7 cellular contexts compared by ENCODE assay signal in genomic region chr10:30433286-30433778, GRCh38. TPM values are rescaled to one million over a fixed set of nuclear protein-coding genes. Genes with fewer than 3 reads are reported as not detected.
DNase-seq lines count a peak whose midpoint lies in the region; ATAC-seq, FAIRE-seq and TF ChIP-seq lines count a peak whose summit lies in the region.

No MANE protein-coding gene starts in this region.

- CTCF ChIA-PET in activated naive CD4-positive, alpha-beta T cell treated with anti-CD3 and anti-CD28 coated beads, Interleukin-2, amount 10 ng/mL, durations not matched to agents 7 days and 5 days (lab: Charles Lee), result interaction anchor here (1.0 kb wide), 1 partner anchor 74 kb away, joined by 3 read pairs; no protein-coding TSS in a partner anchor

- H3K27me3 ChIP-seq in ovary, result no peaks in the 10 kb centered on the region

- peaks cover 17% of the 10 kb centered on the region for H3K36me3 Mint-ChIP-seq in activated naive CD4-positive, alpha-beta T cell treated with anti-CD3 and anti-CD28 coated beads, Interleukin-2, amount 10 ng/mL, durations not matched to agents 7 days and 5 days
- no peaks in the 10 kb centered on the region for H3K36me3 Mint-ChIP-seq in glutamatergic neuron (ENCODE audit: unreplicated experiment)

- peak overlapping the region; percentile 97 to 98 for H3K27ac ChIP-seq in ovary

- H3K27ac Mint-ChIP-seq in activated naive CD4-positive, alpha-beta T cell treated with anti-CD3 and anti-CD28 coated beads, Interleukin-2, amount 10 ng/mL, durations not matched to agents 7 days and 5 days, result peak overlapping the region; percentile 80
- peak overlapping the region; percentile 87 for H3K27ac Mint-ChIP-seq in glutamatergic neuron (ENCODE audit: unreplicated experiment)

- H3K4me1 Mint-ChIP-seq in activated naive CD4-positive, alpha-beta T cell treated with anti-CD3 and anti-CD28 coated beads, Interleukin-2, amount 10 ng/mL, durations not matched to agents 7 days and 5 days, result peaks cover 66% of the 10 kb centered on the region
- peaks cover 33% of the 10 kb centered on the region for H3K4me1 Mint-ChIP-seq in glutamatergic neuron (ENCODE audit: low read depth, unreplicated experiment)

- intact Hi-C loops in ovary (cut with DNase I), result no loop called here

- peaks cover 5% of the 10 kb centered on the region for H3K27me3 Mint-ChIP-seq in activated naive CD4-positive, alpha-beta T cell treated with anti-CD3 and anti-CD28 coated beads, Interleukin-2, amount 10 ng/mL, durations not matched to agents 7 days and 5 days
- peaks cover 12% of the 10 kb centered on the region for H3K27me3 Mint-ChIP-seq in glutamatergic neuron (ENCODE audit: unreplicated experiment)

- FAIRE-seq in GM12892 (lab: Jason Lieb, UNC), result peak; percentile 67

- 1% methylated on average over 23 to 38 of the region's 38 CpGs for WGBS in ovary, 3 donors

- peaks cover 6% of the 10 kb centered on the region for H3K4me1 ChIP-seq in ovary (ENCODE audit: insufficient read depth)

- peak; percentile 8 for ATAC-seq in HG02623 (IDR thresholded peaks at IDR 0.05; ENCODE audit: unreplicated experiment)

- no peaks in the 10 kb centered on the region for H3K36me3 ChIP-seq in ovary

- H3K4me3 ChIP-seq in ovary, result peak overlapping the region; percentile 94

- H3K9me3 Mint-ChIP-seq in activated naive CD4-positive, alpha-beta T cell treated with anti-CD3 and anti-CD28 coated beads, Interleukin-2, amount 10 ng/mL, durations not matched to agents 7 days and 5 days, result no peaks in the 10 kb centered on the region
- peaks cover 12% of the 10 kb centered on the region for H3K9me3 Mint-ChIP-seq in glutamatergic neuron (ENCODE audit: unreplicated experiment)

- DNase-seq in GM12892 (ENCODE audit: insufficient read length) (no peak), NCI-H69 (lab: John Stamatoyannopoulos, UW) (peak; percentile 36), glutamatergic neuron (peak; percentile 74), ovary (peak; percentile 67 to 86 (median 79)), DMS114 treated with DMSO at 0.1 percent for 48 hours (lab: John Stamatoyannopoulos, UW; ENCODE audit: unreplicated experiment) (no peak)
- peak; percentile 67 for DNase-seq in activated naive CD4-positive, alpha-beta T cell treated with anti-CD3 and anti-CD28 coated beads, Interleukin-2, amount 10 ng/mL, durations not matched to agents 7 days and 5 days

- H3K9me3 ChIP-seq in ovary, result no peaks in the 10 kb centered on the region

- TF ChIP-seq CTCF in glutamatergic neuron (IDR thresholded peaks at IDR 0.05; ENCODE audit: partially characterized antibody, unreplicated experiment) (no peak), ovary (IDR thresholded peaks at IDR 0.05) (no peak)

- no peak for TF ChIP-seq EP300 in ovary (IDR thresholded peaks at IDR 0.05)

- H3K4me3 Mint-ChIP-seq in activated naive CD4-positive, alpha-beta T cell treated with anti-CD3 and anti-CD28 coated beads, Interleukin-2, amount 10 ng/mL, durations not matched to agents 7 days and 5 days, result peak overlapping the region; percentile 92
- H3K4me3 Mint-ChIP-seq in glutamatergic neuron (ENCODE audit: unreplicated experiment), result peak overlapping the region; percentile 92

- TF ChIP-seq POLR2A in GM12892 (IDR thresholded peaks at IDR 0.05; ENCODE audit: low read depth, low read length), result no peak; the same call in 1 of the 2 replicates
- no peak for TF ChIP-seq POLR2A in ovary (IDR thresholded peaks at IDR 0.05)

RNA-seq across cellular contexts. Expression of gene MAP3K8, which starts 0.7 kb away (rescaled TPM):
- polyA plus RNA-seq in GM12892 (2012; ENCODE audit: missing spikeins), result 62.9 TPM
- total RNA-seq in glutamatergic neuron (ENCODE audit: unreplicated experiment), result 1.7 TPM
- 10 to 100 TPM in 6 of 7 donors, 1 to 10 TPM in 1; 9.9 to 32.5 (median 13.5) TPM for total RNA-seq in ovary
- 10 to 100 TPM in 1 of 2 donors, 1 to 10 TPM in 1; 7.7 to 13.8 TPM for polyA plus RNA-seq in ovary

Comparison
In these comparisons a context has a peak if more than half of its experiments do, and no peak if none do; other contexts are left out.
1. DNase-seq: peak in NCI-H69 (single experiment), activated naive CD4-positive, alpha-beta T cell treated with anti-CD3 and anti-CD28 coated beads, Interleukin-2, amount 10 ng/mL, durations not matched to agents 7 days and 5 days (single experiment), glutamatergic neuron (single experiment) and ovary (5 of 5); none in GM12892 (single experiment) and DMS114 treated with DMSO at 0.1 percent for 48 hours (single experiment).